ENCODE assay signal across 22 cellular contexts in genomic region chr17:47252209-47252608, GRCh38. TPM values are rescaled to one million over a fixed set of nuclear protein-coding genes. Genes with fewer than 3 reads are reported as not detected.
A peak's percentile ranks its signal among the peaks of the same experiment; 100 is the strongest.
DNase-seq lines count a peak whose midpoint lies in the region; ATAC-seq, FAIRE-seq and TF ChIP-seq lines count a peak whose summit lies in the region.
"Had no signal": no experiment of that assay in that cellular context is flagged by ENCODE, and none has a peak within 500 bp of the region (broad histone marks: within the 10 kb centered on the region; RNA-seq: fewer than 3 reads in every experiment).

No MANE protein-coding gene starts in this region.

- H3K36me3 ChIP-seq in liver (ENCODE audit: control insufficient read depth in 4 of 4, insufficient read depth in 3 of 4, low read depth in 1 of 4, low read length in 3 of 4) (no peaks in the 10 kb centered on the region), small intestine (ENCODE audit: control insufficient read depth in 2 of 2, insufficient read depth in 2 of 2, low read length in 2 of 2) (no peaks in the 10 kb centered on the region), breast epithelium (no peaks in the 10 kb centered on the region)

- H3K36me3 Mint-ChIP-seq in activated CD8-positive, alpha-beta T cell treated with anti-CD3 and anti-CD28 coated beads, Interleukin-2, amount 10 ng/mL, durations not matched to agents 7 days and 5 days (ENCODE audit: low read depth), result no peaks in the 10 kb centered on the region
- no peaks in the 10 kb centered on the region for H3K36me3 Mint-ChIP-seq in activated CD8-positive, alpha-beta T cell treated with anti-CD3 and anti-CD28 coated beads for 36 hours (ENCODE audit: low read depth)
- H3K36me3 Mint-ChIP-seq in T-cell, result no peaks in the 10 kb centered on the region
- peaks cover 15% of the 10 kb centered on the region for H3K36me3 Mint-ChIP-seq in Calu3 (ENCODE audit: insufficient read depth, unreplicated experiment)
- H3K36me3 Mint-ChIP-seq: CD4-positive, CD25-positive, alpha-beta regulatory T cell had no signal

- CTCF ChIA-PET in activated CD8-positive, alpha-beta T cell treated with anti-CD3 and anti-CD28 coated beads, Interleukin-2, amount 10 ng/mL, durations not matched to agents 7 days and 5 days (lab: Charles Lee), result interaction anchor here (0.7 to 1.9 kb wide), 3 partner anchors 9 to 21 kb away, joined by 3 to 6 read pairs (median 5); no protein-coding TSS in a partner anchor
- CTCF ChIA-PET in activated CD8-positive, alpha-beta T cell treated with anti-CD3 and anti-CD28 coated beads for 36 hours (lab: Charles Lee), result no interaction called here
- CTCF ChIA-PET in T-cell (lab: Charles Lee), result interaction anchor here in 1 of 2 donors (0.6 kb wide), 1 partner anchor 133 kb away, joined by 4 read pairs; no protein-coding TSS in a partner anchor
- CTCF ChIA-PET in Calu3 (lab: Charles Lee), result interaction anchor here (0.5 to 0.7 kb wide), 2 partner anchors 53 to 61 kb away, joined by 3 to 4 read pairs; no protein-coding TSS in a partner anchor

- ATAC-seq in activated CD8-positive, alpha-beta T cell treated with anti-CD3 and anti-CD28 coated beads, Interleukin-2, amount 10 ng/mL, durations not matched to agents 7 days and 5 days, result no peak
- ATAC-seq in activated CD8-positive, alpha-beta T cell treated with anti-CD3 and anti-CD28 coated beads for 36 hours, result no peak
- ATAC-seq in T-cell (replicated peaks in 1 of 4) (no peak), HG03469 (IDR thresholded peaks at IDR 0.05; ENCODE audit: unreplicated experiment) (no peak)
- ATAC-seq: activated T-cell treated with anti-CD3 and anti-CD28 coated beads, Interleukin-2, amount 50 U/mL, for 72 hours; esophagus mucosa; Right ventricle myocardium inferior had no signal

- no peak overlapping the region for H3K27ac Mint-ChIP-seq in activated CD8-positive, alpha-beta T cell treated with anti-CD3 and anti-CD28 coated beads, Interleukin-2, amount 10 ng/mL, durations not matched to agents 7 days and 5 days
- H3K27ac Mint-ChIP-seq in activated CD8-positive, alpha-beta T cell treated with anti-CD3 and anti-CD28 coated beads for 36 hours, result no peak overlapping the region
- H3K27ac Mint-ChIP-seq in T-cell, result no peak overlapping the region
- no peak overlapping the region for H3K27ac Mint-ChIP-seq in Calu3 (ENCODE audit: unreplicated experiment)
- H3K27ac Mint-ChIP-seq: activated T-cell treated with anti-CD3 and anti-CD28 coated beads, Interleukin-2, amount 50 U/mL, for 72 hours; CD4-positive, CD25-positive, alpha-beta regulatory T cell; stimulated activated naive CD8-positive, alpha-beta T cell treated with anti-CD3 and anti-CD28 coated beads, Interleukin-15, Interleukin-2, amounts not matched to agents 100 ng/mL and 50 ng/mL, for 24 hours had no signal

- H3K27me3 ChIP-seq in liver (ENCODE audit: control insufficient read depth in 4 of 4, insufficient read depth in 4 of 4, low read length in 3 of 4), result no peaks in the 10 kb centered on the region
- no peaks in the 10 kb centered on the region for H3K27me3 ChIP-seq in small intestine (ENCODE audit: control insufficient read depth in 2 of 2, insufficient read depth in 2 of 2, low read length in 2 of 2)
- H3K27me3 ChIP-seq in breast epithelium, result no peaks in the 10 kb centered on the region

- POLR2A ChIA-PET in activated CD8-positive, alpha-beta T cell treated with anti-CD3 and anti-CD28 coated beads, Interleukin-2, amount 10 ng/mL, durations not matched to agents 7 days and 5 days (lab: Charles Lee), result no interaction called here
- POLR2A ChIA-PET in activated CD8-positive, alpha-beta T cell treated with anti-CD3 and anti-CD28 coated beads for 36 hours (lab: Charles Lee), result no interaction called here
- POLR2A ChIA-PET in T-cell (lab: Charles Lee), result interaction anchor here (0.5 kb wide), 2 partner anchors 37 to 60 kb away, joined by 3 read pairs; no protein-coding TSS in a partner anchor

- no peak overlapping the region for H3K9ac ChIP-seq in liver (ENCODE audit: low read depth in 1 of 2, low read length in 2 of 2)

- H3K4me3 ChIP-seq in liver (ENCODE audit: low read depth in 1 of 3, low read length in 3 of 3), result no peak overlapping the region
- no peak overlapping the region for H3K4me3 ChIP-seq in small intestine (ENCODE audit: low read depth in 1 of 2, low read length in 2 of 2)
- no peak overlapping the region for H3K4me3 ChIP-seq in breast epithelium

- TF ChIP-seq CTCF in activated CD8-positive, alpha-beta T cell treated with anti-CD3 and anti-CD28 coated beads for 36 hours (IDR thresholded peaks at IDR 0.05), result no peak
- TF ChIP-seq CTCF in liver (IDR thresholded peaks at IDR 0.05; ENCODE audit: low read depth, low read length, missing input control), result no peak
- TF ChIP-seq CTCF in Calu3 (IDR thresholded peaks at IDR 0.05; ENCODE audit: unreplicated experiment), result no peak
- no peak for TF ChIP-seq CTCF in breast epithelium (IDR thresholded peaks at IDR 0.05)

- H3K9me3 ChIP-seq in liver (ENCODE audit: control insufficient read depth in 4 of 4, low read length in 3 of 4), result no peaks in the 10 kb centered on the region
- no peaks in the 10 kb centered on the region for H3K9me3 ChIP-seq in small intestine (ENCODE audit: control insufficient read depth, low read depth)
- no peaks in the 10 kb centered on the region for H3K9me3 ChIP-seq in breast epithelium

- no TSS peak for BruUV-seq in Calu3 (replicated peaks; lab: Mats Ljungman, UMichigan)

- TF ChIP-seq POLR2A in breast epithelium (IDR thresholded peaks at IDR 0.05), result no peak

- peaks cover 24% of the 10 kb centered on the region for H3K4me1 Mint-ChIP-seq in activated CD8-positive, alpha-beta T cell treated with anti-CD3 and anti-CD28 coated beads, Interleukin-2, amount 10 ng/mL, durations not matched to agents 7 days and 5 days (ENCODE audit: low read depth)
- peaks cover 3% of the 10 kb centered on the region for H3K4me1 Mint-ChIP-seq in activated CD8-positive, alpha-beta T cell treated with anti-CD3 and anti-CD28 coated beads for 36 hours (ENCODE audit: low read depth)
- H3K4me1 Mint-ChIP-seq in T-cell (peaks cover 12 to 15% (median 12%) of the 10 kb centered on the region in 3 donors), Calu3 (ENCODE audit: low read depth, unreplicated experiment) (peaks cover 15% of the 10 kb centered on the region)

- no peak for DNase-seq in activated CD8-positive, alpha-beta T cell treated with anti-CD3 and anti-CD28 coated beads, Interleukin-2, amount 10 ng/mL, durations not matched to agents 7 days and 5 days
- DNase-seq in activated CD8-positive, alpha-beta T cell treated with anti-CD3 and anti-CD28 coated beads for 36 hours, result no peak
- DNase-seq in T-cell, result no peak
- peak; percentile 56 for DNase-seq in small intestine
- DNase-seq in Calu3, result no peak
- DNase-seq in breast epithelium (ENCODE audit: low spot score in 2 of 2), result no peak
- DNase-seq: activated CD4-positive, alpha-beta T cell treated with anti-CD3 and anti-CD28 coated beads, Interleukin-2, amount 50 U/mL, for 48 hours; activated T-cell treated with anti-CD3 and anti-CD28 coated beads, Interleukin-2, amount 50 U/mL, for 72 hours; aorta; CD4-positive, CD25-positive, alpha-beta regulatory T cell; GDM1; KBM-7; NCI-H1436; posterior cingulate gyrus had no signal

- intact Hi-C loops in activated CD8-positive, alpha-beta T cell treated with anti-CD3 and anti-CD28 coated beads for 36 hours (cut with micrococcal nuclease), result no loop called here
- intact Hi-C loops in Calu3 (cut with micrococcal nuclease; ENCODE audit: unreplicated experiment), result no loop called here
- intact Hi-C loops in breast epithelium (cut with DNase I; ENCODE audit: low total_unique reads), result no loop called here

- 84% methylated on average over 1 of the region's 1 CpG for WGBS in liver
- WGBS in small intestine, 3 donors, result 96 to 100% (median 100%) methylated on average over 1 of the region's 1 CpG

- H3K4me1 ChIP-seq in liver (ENCODE audit: control insufficient read depth in 4 of 4, insufficient read depth in 4 of 4, low read length in 3 of 4), result peaks cover 3 to 23% (median 21%) of the 10 kb centered on the region in 4 donors
- H3K4me1 ChIP-seq in small intestine (ENCODE audit: control insufficient read depth in 2 of 2, insufficient read depth in 1 of 2, low read depth in 1 of 2, low read length in 1 of 2), result peaks cover 2 to 4% of the 10 kb centered on the region in 2 donors
- peaks cover 4% of the 10 kb centered on the region in 2 donors for H3K4me1 ChIP-seq in breast epithelium

- H3K4me3 Mint-ChIP-seq in activated CD8-positive, alpha-beta T cell treated with anti-CD3 and anti-CD28 coated beads, Interleukin-2, amount 10 ng/mL, durations not matched to agents 7 days and 5 days, result peak overlapping the region; percentile 4
- no peak overlapping the region for H3K4me3 Mint-ChIP-seq in activated CD8-positive, alpha-beta T cell treated with anti-CD3 and anti-CD28 coated beads for 36 hours
- H3K4me3 Mint-ChIP-seq in T-cell (peak overlapping the region; percentile 46 to 83 (median 60)), Calu3 (ENCODE audit: low read depth, unreplicated experiment) (no peak overlapping the region)

- peak; percentile 36 to 59 for TF ChIP-seq RAD21 in liver (IDR thresholded peaks at IDR 0.05)

- FAIRE-seq in small intestine (lab: Jason Lieb, UNC), result no peak
- FAIRE-seq: islet of Langerhans had no signal

- peaks cover 65% of the 10 kb centered on the region for H3K27me3 Mint-ChIP-seq in activated CD8-positive, alpha-beta T cell treated with anti-CD3 and anti-CD28 coated beads, Interleukin-2, amount 10 ng/mL, durations not matched to agents 7 days and 5 days (ENCODE audit: low read depth)
- H3K27me3 Mint-ChIP-seq in activated CD8-positive, alpha-beta T cell treated with anti-CD3 and anti-CD28 coated beads for 36 hours, result peaks cover 46% of the 10 kb centered on the region
- H3K27me3 Mint-ChIP-seq in T-cell (peaks cover 38 to 44% of the 10 kb centered on the region in 2 donors), Calu3 (ENCODE audit: unreplicated experiment) (peaks cover 40% of the 10 kb centered on the region)

- no peaks in the 10 kb centered on the region for H3K9me3 Mint-ChIP-seq in activated CD8-positive, alpha-beta T cell treated with anti-CD3 and anti-CD28 coated beads, Interleukin-2, amount 10 ng/mL, durations not matched to agents 7 days and 5 days (ENCODE audit: insufficient read depth)
- no peaks in the 10 kb centered on the region for H3K9me3 Mint-ChIP-seq in activated CD8-positive, alpha-beta T cell treated with anti-CD3 and anti-CD28 coated beads for 36 hours
- H3K9me3 Mint-ChIP-seq in T-cell (no peaks in the 10 kb centered on the region), Calu3 (ENCODE audit: low read depth, unreplicated experiment) (no peaks in the 10 kb centered on the region)
- H3K9me3 Mint-ChIP-seq: activated T-cell treated with anti-CD3 and anti-CD28 coated beads, Interleukin-2, amount 50 U/mL, for 72 hours; CD4-positive, CD25-positive, alpha-beta regulatory T cell; stimulated activated naive CD8-positive, alpha-beta T cell treated with anti-CD3 and anti-CD28 coated beads, Interleukin-15, Interleukin-2, amounts not matched to agents 100 ng/mL and 50 ng/mL, for 24 hours had no signal

- H3K27ac ChIP-seq in liver (ENCODE audit: low read depth in 1 of 2, low read length in 2 of 2), result no peak overlapping the region
- H3K27ac ChIP-seq in small intestine (ENCODE audit: low read depth in 1 of 2, low read length in 1 of 2), result no peak overlapping the region
- H3K27ac ChIP-seq in breast epithelium, result no peak overlapping the region

RNA-seq across cellular contexts. Expression of gene ITGB3, which starts 1.4 kb away (rescaled TPM):
- under 1 TPM; 0.29 to 0.73 TPM for total RNA-seq in activated CD8-positive, alpha-beta T cell treated with anti-CD3 and anti-CD28 coated beads, Interleukin-2, amount 10 ng/mL, durations not matched to agents 7 days and 5 days
- not detected for total RNA-seq in activated CD8-positive, alpha-beta T cell treated with anti-CD3 and anti-CD28 coated beads for 36 hours
- total RNA-seq in T-cell, result 1 to 10 TPM in 1 of 5 donors, under 1 TPM in 4; 0.22 to 3.8 (median 0.26) TPM
- total RNA-seq in liver, result 10 to 100 TPM in 1 of 2 donors, 1 to 10 TPM in 1; 4.8 to 33.4 TPM
- polyA plus RNA-seq in liver, result 1 to 10 TPM in 1 of 2 donors, under 1 TPM in 1; 0.47 to 2.8 TPM
- 1 to 10 TPM in 1 of 3 donors, under 1 TPM in 2; 0.54 to 4.8 (median 0.67) TPM for polyA plus RNA-seq in small intestine
- total RNA-seq in Calu3 (2022), result 0.68 TPM in 1 of 2 replicates, not detected in the other
- 10 to 100 TPM in 2 of 3 donors, 1 to 10 TPM in 1; 3.8 to 29.8 (median 14.6) TPM for total RNA-seq in breast epithelium
- total RNA-seq: A673; activated T-cell treated with anti-CD3 and anti-CD28 coated beads, Interleukin-2, amount 50 U/mL, for 72 hours had no signal

RNA-seq across cellular contexts. Expression of gene MYL4, which starts 43.1 kb away (rescaled TPM):
- total RNA-seq in activated CD8-positive, alpha-beta T cell treated with anti-CD3 and anti-CD28 coated beads, Interleukin-2, amount 10 ng/mL, durations not matched to agents 7 days and 5 days, result not detected
- not detected for total RNA-seq in activated CD8-positive, alpha-beta T cell treated with anti-CD3 and anti-CD28 coated beads for 36 hours
- total RNA-seq in T-cell (not detected), liver (100 to 1,000 TPM in 1 of 2 donors, not detected in 1; 215 TPM), Calu3 (2022) (not detected in 2 replicates), breast epithelium (not detected)
- polyA plus RNA-seq in liver (under 1 TPM; 0.19 to 0.22 TPM), small intestine (under 1 TPM in 1 of 3 donors, not detected in 2; 0.31 TPM)
- total RNA-seq: A673; activated T-cell treated with anti-CD3 and anti-CD28 coated beads, Interleukin-2, amount 50 U/mL, for 72 hours; CD4-positive, CD25-positive, alpha-beta regulatory T cell; esophagus mucosa; mononuclear cell had no signal
- polyA plus RNA-seq: CD4-positive, CD25-positive, alpha-beta regulatory T cell had no signal

Comparison
In these comparisons a context has a peak if more than half of its experiments do, and no peak if none do; other contexts are left out.
1. H3K4me3 Mint-ChIP-seq: peak in activated CD8-positive, alpha-beta T cell treated with anti-CD3 and anti-CD28 coated beads, Interleukin-2, amount 10 ng/mL, durations not matched to agents 7 days and 5 days (single experiment) and T-cell (3 of 3); none in activated CD8-positive, alpha-beta T cell treated with anti-CD3 and anti-CD28 coated beads for 36 hours (single experiment) and Calu3 (single experiment).
2. POLR2A ChIA-PET loops: an anchor here in T-cell (0.5 kb wide); none called in activated CD8-positive, alpha-beta T cell treated with anti-CD3 and anti-CD28 coated beads, Interleukin-2, amount 10 ng/mL, durations not matched to agents 7 days and 5 days and activated CD8-positive, alpha-beta T cell treated with anti-CD3 and anti-CD28 coated beads for 36 hours.